Comparison of ENCODE assay signal across 1 cellular context in genomic region chr14:92584856-92585255, GRCh38.
A peak's percentile ranks its signal among the peaks of the same experiment; 100 is the strongest.
TF ChIP-seq lines count a peak whose summit lies in the region.

No MANE protein-coding gene starts in this region.

TF ChIP-seq in IMR-90, 13 proteins besides CTCF, POLR2A, EP300 and RAD21 (continued from another document):
- TF ChIP-seq CEBPB (IDR thresholded peaks at IDR 0.05; ENCODE audit: low read depth, low read length) = peak; percentile 70
